In the genomic region with DNA sequence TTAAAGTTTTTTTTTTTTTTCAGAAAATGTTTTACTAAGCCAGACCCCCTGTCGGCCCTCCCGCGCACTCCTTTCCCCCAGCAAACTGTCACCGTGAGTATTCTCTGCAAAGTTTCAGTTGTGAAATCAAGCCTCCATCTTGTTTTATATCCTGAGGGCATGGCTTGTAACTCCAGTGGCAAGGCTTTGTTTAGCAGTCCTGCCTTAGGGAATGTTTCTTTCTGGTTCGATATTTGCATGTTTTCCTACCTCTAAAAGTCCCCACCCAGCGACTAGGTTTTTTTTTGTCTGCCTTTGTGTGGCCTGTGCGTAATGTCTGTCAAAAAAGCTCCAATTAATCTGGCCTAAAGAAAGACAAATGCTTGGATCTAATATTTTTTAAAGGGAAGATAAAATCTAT, we compare ENCODE assay signal across 13 cellular contexts.
"Had no signal": no experiment of that assay in that cellular context is flagged by ENCODE, and none has a peak within 500 bp of the region (broad histone marks: within the 10 kb centered on the region; RNA-seq: fewer than 3 reads in every experiment).

No MANE protein-coding gene starts in this region.

- DNase-seq: activated CD4-positive, alpha-beta T cell treated with anti-CD3 and anti-CD28 coated beads, Interleukin-2, amount 10 ng/mL, durations not matched to agents 7 days and 5 days; activated CD8-positive, alpha-beta T cell treated with anti-CD3 and anti-CD28 coated beads, Interleukin-2, amount 10 ng/mL, durations not matched to agents 7 days and 5 days; activated naive CD4-positive, alpha-beta T cell treated with anti-CD3 and anti-CD28 coated beads for 36 hours; activated T-cell treated with anti-CD3 and anti-CD28 coated beads, Interleukin-2, amount 50 U/mL, for 4 hours; caudate nucleus; immature natural killer cell; left ventricle myocardium superior; naive thymus-derived CD8-positive, alpha-beta T cell; posterior cingulate gyrus; retina; stimulated activated naive B cell treated with anti-CD40 and anti-IgM and Interleukin-4, amounts not matched to agents 10 μg/mL and 1 μg/mL and 100 μg/mL, for 72 hours; T-helper 1 cell; T1000 had no signal
